ENCODE assay signal across 19 cellular contexts in genomic region chr12:14326699-14327098, GRCh38.
"Had no signal": no experiment of that assay in that cellular context is flagged by ENCODE, and none has a peak within 500 bp of the region (broad histone marks: within the 10 kb centered on the region; RNA-seq: fewer than 3 reads in every experiment).

No MANE protein-coding gene starts in this region.

- H2AFZ ChIP-seq: neural progenitor cell had no signal

- H3K9me3 ChIP-seq: prostate gland, thyroid gland had no signal

- H3K27ac Mint-ChIP-seq: activated CD8-positive, alpha-beta T cell treated with anti-CD3 and anti-CD28 coated beads for 36 hours; activated T-helper 17 cell treated with anti-CD3 and anti-CD28 coated beads, Interleukin-2, amount 50 U/mL, for 72 hours; naive thymus-derived CD4-positive, alpha-beta T cell; neural progenitor cell had no signal

- DNase-seq: activated CD4-positive, alpha-beta T cell treated with anti-CD3 and anti-CD28 coated beads for 48 hours; activated CD4-positive, CD25-positive, alpha-beta regulatory T cell; activated CD8-positive, alpha-beta T cell treated with anti-CD3 and anti-CD28 coated beads for 36 hours; activated naive CD4-positive, alpha-beta T cell treated with Interleukin-2 at 50 U/mL for 16 hours; activated T-cell treated with anti-CD3 and anti-CD28 coated beads, Interleukin-2, amount 50 U/mL, for 1 hour; aorta; heart left ventricle; mesendoderm; naive thymus-derived CD4-positive, alpha-beta T cell; stimulated activated CD4-positive, alpha-beta T cell treated with anti-CD3 and anti-CD28 coated beads, Interleukin-2, amount 100 ng/mL, for 24 hours; stimulated activated naive CD4-positive, alpha-beta T cell treated with Interleukin-2 at 50 U/mL for 16 hours; T-helper 1 cell; T-helper 9 cell; thyroid gland had no signal

- H3K4me1 ChIP-seq: gastroesophageal sphincter, heart left ventricle, prostate gland, right atrium auricular region, thyroid gland had no signal

- H3K27ac ChIP-seq: gastroesophageal sphincter, neural progenitor cell, prostate gland, right atrium auricular region, thyroid gland had no signal

- H3K4me1 Mint-ChIP-seq: activated T-helper 17 cell treated with anti-CD3 and anti-CD28 coated beads, Interleukin-2, amount 50 U/mL, for 72 hours had no signal

- H3K27me3 ChIP-seq: gastroesophageal sphincter, heart left ventricle, neural progenitor cell, right atrium auricular region, thyroid gland had no signal

- ATAC-seq: activated CD8-positive, alpha-beta T cell treated with anti-CD3 and anti-CD28 coated beads for 36 hours; activated T-helper 17 cell treated with anti-CD3 and anti-CD28 coated beads, Interleukin-2, amount 50 U/mL, for 72 hours; gastroesophageal sphincter; heart left ventricle; naive thymus-derived CD4-positive, alpha-beta T cell had no signal

- H3K4me3 ChIP-seq: gastroesophageal sphincter, heart left ventricle, neural progenitor cell, prostate gland, right atrium auricular region, thyroid gland had no signal

- H3K9ac ChIP-seq: neural progenitor cell had no signal

- H3K27me3 Mint-ChIP-seq: activated CD8-positive, alpha-beta T cell treated with anti-CD3 and anti-CD28 coated beads for 36 hours; activated T-helper 17 cell treated with anti-CD3 and anti-CD28 coated beads, Interleukin-2, amount 50 U/mL, for 72 hours; naive thymus-derived CD4-positive, alpha-beta T cell had no signal

- H3K36me3 Mint-ChIP-seq: naive thymus-derived CD4-positive, alpha-beta T cell; neural progenitor cell had no signal

- H3K4me3 Mint-ChIP-seq: activated CD8-positive, alpha-beta T cell treated with anti-CD3 and anti-CD28 coated beads for 36 hours; activated T-helper 17 cell treated with anti-CD3 and anti-CD28 coated beads, Interleukin-2, amount 50 U/mL, for 72 hours; naive thymus-derived CD4-positive, alpha-beta T cell; neural progenitor cell had no signal

- H3K4me2 ChIP-seq: neural progenitor cell had no signal

- H3K36me3 ChIP-seq: gastroesophageal sphincter, heart left ventricle, neural progenitor cell, prostate gland, right atrium auricular region, thyroid gland had no signal

- H3K9me3 Mint-ChIP-seq: activated T-helper 17 cell treated with anti-CD3 and anti-CD28 coated beads, Interleukin-2, amount 50 U/mL, for 72 hours had no signal
